9 cellular contexts compared by ENCODE assay signal in genomic region chr13:91406619-91407018, GRCh38. TPM values are rescaled to one million over a fixed set of nuclear protein-coding genes. Genes with fewer than 3 reads are reported as not detected.
DNase-seq lines count a peak whose midpoint lies in the region; ATAC-seq, FAIRE-seq and TF ChIP-seq lines count a peak whose summit lies in the region.
"Had no signal": no experiment of that assay in that cellular context is flagged by ENCODE, and none has a peak within 500 bp of the region (broad histone marks: within the 10 kb centered on the region; RNA-seq: fewer than 3 reads in every experiment).

No MANE protein-coding gene starts in this region.

- H3K4me3 ChIP-seq in Karpas-422 (ENCODE audit: low read length): no peak overlapping the region
- H3K4me3 ChIP-seq in fibroblast of mammary gland (ENCODE audit: control insufficient read depth, low read depth, low read length): no peak overlapping the region
- no peak overlapping the region for H3K4me3 ChIP-seq in transverse colon

- H3K36me3 ChIP-seq in Karpas-422 (ENCODE audit: insufficient read depth, low read length) (no peaks in the 10 kb centered on the region), transverse colon (no peaks in the 10 kb centered on the region)

- in situ Hi-C loops in transverse colon (cut with MboI; ENCODE audit: low pct_ligation_motif_present in 1 of 4, low pct_unique_long_range_greater_than_20kb in 1 of 4, low sequenced_read_pairs in 3 of 4): no loop called here

- peaks cover 0 to 3% of the 10 kb centered on the region in 2 donors for H3K36me3 Mint-ChIP-seq in stimulated activated naive B cell treated with anti-CD40 and anti-IgM and Interleukin-4, amounts not matched to agents 10 μg/mL and 1 μg/mL and 100 μg/mL, for 72 hours

- H3K9me2 ChIP-seq in Karpas-422 (replicated peaks; ENCODE audit: insufficient read depth, low read length): no peaks in the 10 kb centered on the region

- H3K9me3 ChIP-seq in Karpas-422 (ENCODE audit: low read length): no peaks in the 10 kb centered on the region
- no peaks in the 10 kb centered on the region for H3K9me3 ChIP-seq in transverse colon

- H3K27me3 Mint-ChIP-seq in stimulated activated naive B cell treated with anti-CD40 and anti-IgM and Interleukin-4, amounts not matched to agents 10 μg/mL and 1 μg/mL and 100 μg/mL, for 72 hours: peaks cover 3 to 6% of the 10 kb centered on the region in 2 donors

- H3K4me2 ChIP-seq in Karpas-422 (ENCODE audit: low read depth, low read length, poor library complexity, severe bottlenecking): no peak overlapping the region

- 54 to 56% methylated on average over 4 to 5 of the region's 5 CpGs for WGBS in transverse colon (ENCODE audit: low coverage in 1 of 2), 2 donors

- H3K9me3 Mint-ChIP-seq in stimulated activated naive B cell treated with anti-CD40 and anti-IgM and Interleukin-4, amounts not matched to agents 10 μg/mL and 1 μg/mL and 100 μg/mL, for 72 hours: peaks cover 3% of the 10 kb centered on the region in 2 donors

- TF ChIP-seq CTCF in RWPE1 (conservative IDR thresholded peaks at IDR 0.05; ENCODE audit: low read depth) (peak; percentile 28), fibroblast of mammary gland (conservative IDR thresholded peaks at IDR 0.05; ENCODE audit: control insufficient read depth, insufficient read depth, low read depth, low read length) (peak; percentile 63), transverse colon (IDR thresholded peaks at IDR 0.05) (peak in 1 of 5 experiments; percentile 32)

- CTCF ChIA-PET in RWPE1 (lab: Yijun Ruan, JAX): interaction anchor here (0.6 to 1.2 kb wide), 3 partner anchors 8 to 56 kb away, joined by 3 to 4 read pairs (median 4); partner anchors contain the start of gene GPC5

- TF ChIP-seq POLR2A in transverse colon (IDR thresholded peaks at IDR 0.05): no peak

- TF ChIP-seq EP300 in transverse colon (IDR thresholded peaks at IDR 0.05; ENCODE audit: low read depth): no peak

- H3K4me1 Mint-ChIP-seq in stimulated activated naive B cell treated with anti-CD40 and anti-IgM and Interleukin-4, amounts not matched to agents 10 μg/mL and 1 μg/mL and 100 μg/mL, for 72 hours: peaks cover 5 to 8% of the 10 kb centered on the region in 2 donors

- no peak overlapping the region for H3K27ac Mint-ChIP-seq in stimulated activated naive B cell treated with anti-CD40 and anti-IgM and Interleukin-4, amounts not matched to agents 10 μg/mL and 1 μg/mL and 100 μg/mL, for 72 hours

- H3K79me2 ChIP-seq in Karpas-422 (ENCODE audit: low read length): no peaks in the 10 kb centered on the region

- H3K9ac ChIP-seq in Karpas-422 (ENCODE audit: low read length): no peak overlapping the region

- no peak overlapping the region for H2AFZ ChIP-seq in Karpas-422 (ENCODE audit: low read length)

- peak; percentile 48 for DNase-seq in EH (ENCODE audit: low read depth)
- peak; percentile 5 for DNase-seq in H4 (ENCODE audit: low spot score)
- DNase-seq in Karpas-422: peak; percentile 88
- DNase-seq in RWPE1 (ENCODE audit: low spot score): peak; percentile 3
- peak; percentile 54 for DNase-seq in fibroblast of mammary gland (ENCODE audit: low read depth)
- no peak for DNase-seq in stimulated activated naive B cell treated with anti-CD40 and anti-IgM and Interleukin-4, amounts not matched to agents 10 μg/mL and 1 μg/mL and 100 μg/mL, for 72 hours
- no peak for DNase-seq in transverse colon

- H3K27me3 ChIP-seq in Karpas-422 (ENCODE audit: low read length): no peaks in the 10 kb centered on the region
- H3K27me3 ChIP-seq in transverse colon: peaks cover 7% of the 10 kb centered on the region

- H4K20me1 ChIP-seq in Karpas-422 (ENCODE audit: insufficient read depth, low read depth, low read length): no peaks in the 10 kb centered on the region

- no peak overlapping the region for H3K4me3 Mint-ChIP-seq in stimulated activated naive B cell treated with anti-CD40 and anti-IgM and Interleukin-4, amounts not matched to agents 10 μg/mL and 1 μg/mL and 100 μg/mL, for 72 hours

- intact Hi-C loops in transverse colon (cut with DNase I; ENCODE audit: low total_unique reads): no loop called here

- H3K27ac ChIP-seq in Karpas-422 (ENCODE audit: low read length) (no peak overlapping the region), RWPE1 (no peak overlapping the region), transverse colon (no peak overlapping the region)

- peaks cover 24% of the 10 kb centered on the region for H3K4me1 ChIP-seq in Karpas-422 (ENCODE audit: low read length)
- no peaks in the 10 kb centered on the region for H3K4me1 ChIP-seq in transverse colon

- peak; percentile 6 for FAIRE-seq in A204.1 (lab: Jason Lieb, UNC)
- FAIRE-seq: islet of Langerhans had no signal

- POLR2A ChIA-PET in RWPE1 (lab: Yijun Ruan, JAX; ENCODE audit: low non-redundant PET): no interaction called here

- ATAC-seq in stimulated activated naive B cell treated with anti-CD40 and anti-IgM and Interleukin-4, amounts not matched to agents 10 μg/mL and 1 μg/mL and 100 μg/mL, for 72 hours (replicated peaks): peak; percentile 45 to 68

RNA-seq across cellular contexts. Expression of gene GPC5, which starts 8.2 kb away (rescaled TPM):
- total RNA-seq in H4 (2014; rRNA removed; shearing (Covaris generic)): 1.0 and 1.5 TPM in 2 replicates
- not detected in 2 replicates for total RNA-seq in Karpas-422 (2014; rRNA removed; shearing (Covaris generic); ENCODE audit: low replicate concordance)
- 1 to 10 TPM in 1 of 4 donors, under 1 TPM in 1, not detected in 2; 0.48 to 1.4 TPM for total RNA-seq in transverse colon

RNA-seq across cellular contexts. Expression of gene MIR17HG, which starts 59.1 kb away (rescaled TPM):
- total RNA-seq in H4 (2014; rRNA removed; shearing (Covaris generic)): 1.5 TPM in 2 replicates
- 3.8 and 23.4 TPM in 2 replicates for total RNA-seq in Karpas-422 (2014; rRNA removed; shearing (Covaris generic); ENCODE audit: low replicate concordance)
- 1 to 10 TPM; 1.1 to 8.1 (median 2.2) TPM for total RNA-seq in transverse colon

Comparison
In these comparisons a context has a peak if more than half of its experiments do, and no peak if none do; other contexts are left out.
1. DNase-seq: peak in EH (single experiment), H4 (single experiment), Karpas-422 (single experiment), RWPE1 (single experiment) and fibroblast of mammary gland (single experiment); none in stimulated activated naive B cell treated with anti-CD40 and anti-IgM and Interleukin-4, amounts not matched to agents 10 μg/mL and 1 μg/mL and 100 μg/mL, for 72 hours (single experiment) and transverse colon (single experiment).